22 cellular contexts compared by ENCODE assay signal in the genomic region with DNA sequence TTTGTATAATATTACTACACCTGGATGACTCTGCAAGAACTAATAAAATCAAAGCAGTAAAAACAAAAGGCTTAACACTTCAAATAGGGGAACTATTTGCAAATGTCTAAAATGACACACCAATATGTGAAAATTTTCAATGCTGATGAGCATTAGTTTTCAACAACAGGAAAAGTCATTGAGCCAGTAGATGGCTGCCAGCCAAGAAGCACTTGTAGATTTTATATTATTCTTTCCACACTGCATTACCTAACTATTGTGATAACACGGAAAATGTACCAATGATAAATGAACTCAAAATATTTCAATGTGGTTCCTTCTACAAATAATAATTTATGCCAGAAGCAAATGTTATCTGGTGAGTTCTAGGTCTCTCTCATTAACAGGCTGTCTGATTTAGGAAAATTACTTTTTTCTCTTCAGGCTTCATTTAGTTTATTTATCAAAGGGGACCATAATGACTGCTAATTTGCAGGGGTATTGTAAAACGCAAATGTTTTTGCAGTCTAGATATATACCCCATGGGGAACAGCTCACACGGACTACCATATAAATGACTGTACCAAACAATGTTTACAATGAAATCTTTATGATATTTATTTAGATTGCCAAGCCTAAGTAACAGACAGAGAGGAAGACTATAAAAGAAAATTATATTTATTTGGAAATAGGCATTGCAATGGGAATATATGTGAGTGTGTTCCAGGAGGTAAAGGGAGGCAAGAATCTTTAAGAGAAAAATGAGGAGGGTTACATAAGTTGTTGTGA.
DNase-seq lines count a peak whose midpoint lies in the region; ATAC-seq and TF ChIP-seq lines count a peak whose summit lies in the region.
"Had no signal": no experiment of that assay in that cellular context is flagged by ENCODE, and none has a peak within 500 bp of the region (broad histone marks: within the 10 kb centered on the region; RNA-seq: fewer than 3 reads in every experiment).

No MANE protein-coding gene starts in this region.

- no peak overlapping the region for H3K4me3 ChIP-seq in fibroblast of pulmonary artery (replicated peaks; ENCODE audit: low read depth, low read length)
- no peak overlapping the region for H3K4me3 ChIP-seq in aorta (ENCODE audit: low read length in 2 of 2)
- H3K4me3 ChIP-seq: lung had no signal

- H3K27ac Mint-ChIP-seq in activated CD4-positive, alpha-beta memory T cell treated with anti-CD3 and anti-CD28 coated beads, Interleukin-2, amount 10 ng/mL, durations not matched to agents 7 days and 5 days = no peak overlapping the region
- H3K27ac Mint-ChIP-seq: activated CD4-positive, alpha-beta T cell treated with anti-CD3 and anti-CD28 coated beads, Interleukin-2, amount 10 ng/mL, durations not matched to agents 24 days and 14 days; CD4-positive, alpha-beta T cell; type B pancreatic cell had no signal

- no peak for TF ChIP-seq CTCF in fibroblast of pulmonary artery (IDR thresholded peaks at IDR 0.05; ENCODE audit: low read length, missing control alignments)

- H3K36me3 Mint-ChIP-seq in activated CD4-positive, alpha-beta memory T cell treated with anti-CD3 and anti-CD28 coated beads, Interleukin-2, amount 10 ng/mL, durations not matched to agents 7 days and 5 days (ENCODE audit: low read depth) = no peaks in the 10 kb centered on the region
- H3K36me3 Mint-ChIP-seq: type B pancreatic cell had no signal

- POLR2A ChIA-PET in activated CD4-positive, alpha-beta memory T cell treated with anti-CD3 and anti-CD28 coated beads, Interleukin-2, amount 10 ng/mL, durations not matched to agents 7 days and 5 days (lab: Charles Lee) = no interaction called here

- intact Hi-C loops in head of caudate nucleus (cut with DNase I) = no loop called here
- intact Hi-C loops in aorta (cut with DNase I) = no loop called here

- H3K27ac ChIP-seq in aorta (ENCODE audit: low read depth in 1 of 2, low read length in 2 of 2) = no peak overlapping the region

- no peaks in the 10 kb centered on the region for H3K36me3 ChIP-seq in aorta (ENCODE audit: control insufficient read depth in 1 of 2, insufficient read depth in 2 of 2, low read length in 1 of 2)

- no peaks in the 10 kb centered on the region for H3K27me3 Mint-ChIP-seq in activated CD4-positive, alpha-beta memory T cell treated with anti-CD3 and anti-CD28 coated beads, Interleukin-2, amount 10 ng/mL, durations not matched to agents 7 days and 5 days
- H3K27me3 Mint-ChIP-seq: activated CD4-positive, alpha-beta T cell treated with anti-CD3 and anti-CD28 coated beads, Interleukin-2, amount 10 ng/mL, durations not matched to agents 24 days and 14 days; CD4-positive, alpha-beta T cell; type B pancreatic cell had no signal

- no peak overlapping the region for H3K4me3 Mint-ChIP-seq in activated CD4-positive, alpha-beta memory T cell treated with anti-CD3 and anti-CD28 coated beads, Interleukin-2, amount 10 ng/mL, durations not matched to agents 7 days and 5 days
- H3K4me3 Mint-ChIP-seq: activated CD4-positive, alpha-beta T cell treated with anti-CD3 and anti-CD28 coated beads, Interleukin-2, amount 10 ng/mL, durations not matched to agents 24 days and 14 days; CD4-positive, alpha-beta T cell; type B pancreatic cell had no signal

- peak; percentile 45 for DNase-seq in DMS79 (lab: John Stamatoyannopoulos, UW)
- peak; percentile 66 to 97 (median 81) for DNase-seq in NCI-H1417 (lab: John Stamatoyannopoulos, UW)
- peak; percentile 92 for DNase-seq in NCI-H69 (lab: John Stamatoyannopoulos, UW)
- peak; percentile 25 for DNase-seq in fibroblast of pulmonary artery (ENCODE audit: low read depth)
- DNase-seq in head of caudate nucleus = no peak
- DNase-seq in activated CD4-positive, alpha-beta memory T cell treated with anti-CD3 and anti-CD28 coated beads, Interleukin-2, amount 10 ng/mL, durations not matched to agents 7 days and 5 days = no peak
- DNase-seq in aorta = no peak
- DNase-seq: activated CD4-positive, alpha-beta T cell treated with anti-CD3 and anti-CD28 coated beads, Interleukin-2, amount 10 ng/mL, durations not matched to agents 24 days and 14 days; activated CD8-positive, alpha-beta memory T cell treated with anti-CD3 and anti-CD28 coated beads, Interleukin-2, amount 50 U/mL, for 4 hours; activated effector memory CD4-positive, alpha-beta T cell treated with anti-CD3 and anti-CD28 coated beads, Interleukin-2, amount 50 U/mL, for 16 hours; caudate nucleus; CD4-positive, alpha-beta T cell; effector CD4-positive, alpha-beta T cell; islet precursor cell; Karpas-422; NCI-H2171 treated with DMSO at 0.1 percent for 48 hours; occipital lobe; stimulated activated naive CD4-positive, alpha-beta T cell treated with Interleukin-2 at 50 U/mL for 16 hours had no signal

- H3K4me1 ChIP-seq in aorta (ENCODE audit: control insufficient read depth in 1 of 2, insufficient read depth in 2 of 2, low read length in 2 of 2) = no peaks in the 10 kb centered on the region

- no peaks in the 10 kb centered on the region for H3K27me3 ChIP-seq in aorta (ENCODE audit: control insufficient read depth in 1 of 2, insufficient read depth in 2 of 2, low read length in 1 of 2)

- ATAC-seq in aorta (ENCODE audit: low FRiP score) = no peak
- no peak for ATAC-seq in GM21515 (IDR thresholded peaks at IDR 0.05; ENCODE audit: unreplicated experiment)
- ATAC-seq: sciatic nerve had no signal

- peaks cover 2% of the 10 kb centered on the region for H3K9me3 Mint-ChIP-seq in activated CD4-positive, alpha-beta memory T cell treated with anti-CD3 and anti-CD28 coated beads, Interleukin-2, amount 10 ng/mL, durations not matched to agents 7 days and 5 days
- H3K9me3 Mint-ChIP-seq: activated CD4-positive, alpha-beta T cell treated with anti-CD3 and anti-CD28 coated beads, Interleukin-2, amount 10 ng/mL, durations not matched to agents 24 days and 14 days; CD4-positive, alpha-beta T cell; type B pancreatic cell had no signal

- H3K9me3 ChIP-seq in aorta (ENCODE audit: control insufficient read depth, low read length) = no peaks in the 10 kb centered on the region

- CTCF ChIA-PET in activated CD4-positive, alpha-beta memory T cell treated with anti-CD3 and anti-CD28 coated beads, Interleukin-2, amount 10 ng/mL, durations not matched to agents 7 days and 5 days (lab: Charles Lee) = no interaction called here

- no peaks in the 10 kb centered on the region for H3K4me1 Mint-ChIP-seq in activated CD4-positive, alpha-beta memory T cell treated with anti-CD3 and anti-CD28 coated beads, Interleukin-2, amount 10 ng/mL, durations not matched to agents 7 days and 5 days
- H3K4me1 Mint-ChIP-seq: activated CD4-positive, alpha-beta T cell treated with anti-CD3 and anti-CD28 coated beads, Interleukin-2, amount 10 ng/mL, durations not matched to agents 24 days and 14 days had no signal

- 3 to 9% methylated on average over 3 of the region's 3 CpGs for WGBS in aorta, 2 donors

Comparison
In these comparisons a context has a peak if more than half of its experiments do, and no peak if none do; other contexts are left out.
1. DNase-seq: peak in DMS79 (single experiment), NCI-H1417 (3 of 3), NCI-H69 (single experiment) and fibroblast of pulmonary artery (single experiment); none in head of caudate nucleus (0 of 42), activated CD4-positive, alpha-beta memory T cell treated with anti-CD3 and anti-CD28 coated beads, Interleukin-2, amount 10 ng/mL, durations not matched to agents 7 days and 5 days (single experiment) and aorta (0 of 2).